In genomic region chr20:5178046-5178445, GRCh38 we compare ENCODE assay signal across 20 cellular contexts.
"Had no signal": no experiment of that assay in that cellular context is flagged by ENCODE, and none has a peak within 500 bp of the region (broad histone marks: within the 10 kb centered on the region; RNA-seq: fewer than 3 reads in every experiment).

No MANE protein-coding gene starts in this region.

- H3K27ac Mint-ChIP-seq: activated B cell treated with CpG ODN at 0.5 μM for 24 hours; activated CD4-positive, alpha-beta T cell treated with anti-CD3 and anti-CD28 coated beads, Interleukin-2, amount 10 ng/mL, durations not matched to agents 24 days and 14 days; activated T-cell treated with anti-CD3 and anti-CD28 coated beads, Interleukin-2, amount 50 U/mL, for 72 hours; memory B cell; progenitor cell of endocrine pancreas had no signal

- H3K9me3 ChIP-seq: adrenal gland, gastroesophageal sphincter, right atrium auricular region, suprapubic skin had no signal

- DNase-seq: activated B cell treated with CpG ODN at 0.5 μM for 24 hours; activated CD4-positive, alpha-beta T cell treated with anti-CD3 and anti-CD28 coated beads, Interleukin-2, amount 10 ng/mL, durations not matched to agents 24 days and 14 days; activated CD8-positive, alpha-beta memory T cell treated with anti-CD3 and anti-CD28 coated beads, Interleukin-2, amount 50 U/mL, for 48 hours; activated T-cell treated with anti-CD3 and anti-CD28 coated beads, Interleukin-2, amount 50 U/mL, for 72 hours; dorsolateral prefrontal cortex; kidney; left ventricle myocardium superior; occipital lobe; small intestine; stimulated activated CD4-positive, alpha-beta T cell treated with anti-CD3 and anti-CD28 coated beads, Interleukin-4, amount 100 ng/mL, for 24 hours; stimulated activated naive CD8-positive, alpha-beta T cell treated with anti-CD3 and anti-CD28 coated beads, Interleukin-15, Interleukin-2, amounts not matched to agents 100 U/mL and 50 U/mL, for 24 hours; trophoblast cell had no signal

- H3K27me3 Mint-ChIP-seq: activated B cell treated with CpG ODN at 0.5 μM for 24 hours; activated CD4-positive, alpha-beta T cell treated with anti-CD3 and anti-CD28 coated beads, Interleukin-2, amount 10 ng/mL, durations not matched to agents 24 days and 14 days; memory B cell; natural killer cell treated with Interleukin-12 subunit alpha and Interleukin-12 subunit beta and Interleukin-15 and Interleukin-18, amount 100 ng/mL, for 72 hours; progenitor cell of endocrine pancreas had no signal

- H3K4me3 Mint-ChIP-seq: activated B cell treated with CpG ODN at 0.5 μM for 24 hours; activated CD4-positive, alpha-beta T cell treated with anti-CD3 and anti-CD28 coated beads, Interleukin-2, amount 10 ng/mL, durations not matched to agents 24 days and 14 days; activated T-cell treated with anti-CD3 and anti-CD28 coated beads, Interleukin-2, amount 50 U/mL, for 72 hours; memory B cell; natural killer cell treated with Interleukin-12 subunit alpha and Interleukin-12 subunit beta and Interleukin-15 and Interleukin-18, amount 100 ng/mL, for 72 hours had no signal

- H3K9me3 Mint-ChIP-seq: activated B cell treated with CpG ODN at 0.5 μM for 24 hours; activated CD4-positive, alpha-beta T cell treated with anti-CD3 and anti-CD28 coated beads, Interleukin-2, amount 10 ng/mL, durations not matched to agents 24 days and 14 days; activated T-cell treated with anti-CD3 and anti-CD28 coated beads, Interleukin-2, amount 50 U/mL, for 72 hours; memory B cell; natural killer cell treated with Interleukin-12 subunit alpha and Interleukin-12 subunit beta and Interleukin-15 and Interleukin-18, amount 100 ng/mL, for 72 hours had no signal

- H3K27me3 ChIP-seq: adrenal gland, dorsolateral prefrontal cortex, gastroesophageal sphincter, hepatocyte, right atrium auricular region, suprapubic skin had no signal

- H3K4me1 ChIP-seq: suprapubic skin had no signal

- H3K27ac ChIP-seq: adrenal gland, hepatocyte, suprapubic skin had no signal

- H3K4me3 ChIP-seq: adrenal gland, dorsolateral prefrontal cortex, gastroesophageal sphincter, hepatocyte, right atrium auricular region, suprapubic skin had no signal

- ATAC-seq: activated T-cell treated with anti-CD3 and anti-CD28 coated beads, Interleukin-2, amount 50 U/mL, for 72 hours; gastroesophageal sphincter; left ventricle myocardium superior; stimulated activated naive CD8-positive, alpha-beta T cell treated with anti-CD3 and anti-CD28 coated beads, Interleukin-15, Interleukin-2, amounts not matched to agents 100 U/mL and 50 U/mL, for 24 hours had no signal
